Comparison of ENCODE assay signal across 13 cellular contexts in the genomic region with DNA sequence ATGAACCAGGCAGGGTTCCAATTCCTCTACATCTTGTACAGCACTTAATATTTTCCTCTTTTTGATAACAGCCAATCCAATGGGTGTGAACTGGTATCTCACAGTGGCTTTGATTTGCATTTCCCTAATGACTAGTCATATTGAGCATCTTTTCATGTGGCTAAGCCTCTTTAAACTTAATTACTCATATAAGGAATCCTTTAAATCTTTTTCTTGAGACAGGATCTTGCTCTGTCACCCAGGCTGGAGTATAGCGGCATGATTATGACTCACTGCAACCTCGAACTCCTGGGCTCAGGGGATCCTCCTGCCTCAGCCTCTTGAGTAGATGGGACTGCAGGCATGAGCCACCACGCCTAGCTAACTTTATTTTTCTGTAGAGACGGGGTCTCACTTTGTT. TPM values are rescaled to one million over a fixed set of nuclear protein-coding genes. Genes with fewer than 3 reads are reported as not detected.
A peak's percentile ranks its signal among the peaks of the same experiment; 100 is the strongest.
DNase-seq lines count a peak whose midpoint lies in the region; TF ChIP-seq lines count a peak whose summit lies in the region.
"Had no signal": no experiment of that assay in that cellular context is flagged by ENCODE, and none has a peak within 500 bp of the region (broad histone marks: within the 10 kb centered on the region; RNA-seq: fewer than 3 reads in every experiment).

No MANE protein-coding gene starts in this region.

- TF ChIP-seq CTCF in Calu3 (IDR thresholded peaks at IDR 0.05; ENCODE audit: unreplicated experiment), result no peak
- no peak for TF ChIP-seq CTCF in coronary artery (IDR thresholded peaks at IDR 0.05)

- H3K27ac Mint-ChIP-seq in Calu3 (ENCODE audit: unreplicated experiment), result no peak overlapping the region

- H3K27me3 Mint-ChIP-seq in Calu3 (ENCODE audit: unreplicated experiment), result no peaks in the 10 kb centered on the region

- H3K4me1 Mint-ChIP-seq in Calu3 (ENCODE audit: low read depth, unreplicated experiment), result no peaks in the 10 kb centered on the region

- BruUV-seq in Calu3 (replicated peaks; lab: Mats Ljungman, UMichigan), result TSS peak; percentile 14

- CTCF ChIA-PET in Calu3 (lab: Charles Lee), result no interaction called here

- peaks cover 43% of the 10 kb centered on the region for H3K36me3 Mint-ChIP-seq in Calu3 (ENCODE audit: insufficient read depth, unreplicated experiment)

- no peak overlapping the region for H3K27ac ChIP-seq in coronary artery
- H3K27ac ChIP-seq: pancreas, RWPE1, VCaP had no signal

- H3K4me3 Mint-ChIP-seq in Calu3 (ENCODE audit: low read depth, unreplicated experiment), result no peak overlapping the region

- intact Hi-C loops in Calu3 (cut with micrococcal nuclease; ENCODE audit: unreplicated experiment), result no loop called here

- DNase-seq in Calu3 (no peak), M059J (ENCODE audit: low read depth) (peak; percentile 44), amniotic epithelial cell (ENCODE audit: low read depth) (peak; percentile 37), coronary artery (ENCODE audit: low spot score) (no peak), AG08396 (ENCODE audit: low spot score) (no peak), ureter (ENCODE audit: low spot score) (no peak), anterior cingulate cortex (lab: John Stamatoyannopoulos, UW) (no peak)
- peak; percentile 9 to 27 for DNase-seq in stimulated activated CD4-positive, alpha-beta T cell treated with anti-CD3 and anti-CD28 coated beads, Interleukin-12 subunit alpha, Interleukin-12 subunit beta, amount 100 ng/mL, for 24 hours (ENCODE audit: low read depth in 2 of 2)
- DNase-seq: Caco-2, NCI-H2227 treated with DMSO at 0.1 percent for 48 hours, pancreas had no signal

- no peak overlapping the region for H3K4me3 ChIP-seq in coronary artery
- H3K4me3 ChIP-seq: pancreas had no signal

- no peaks in the 10 kb centered on the region for H3K9me3 Mint-ChIP-seq in Calu3 (ENCODE audit: low read depth, unreplicated experiment)

RNA-seq across cellular contexts. Expression of gene IGDCC4, which starts 38.2 kb away (rescaled TPM):
- total RNA-seq in Calu3 (2022) (0.17 and 0.64 TPM in 2 replicates), ureter (2.1 TPM)
- total RNA-seq in M059J (2014; rRNA removed; shearing (Covaris generic)), result 0.10 and 0.15 TPM in 2 replicates

RNA-seq across cellular contexts. Expression of gene DPP8, which starts 56.5 kb away (rescaled TPM):
- total RNA-seq in Calu3 (2022) (41.2 and 45.9 TPM in 2 replicates), ureter (52.5 TPM)
- total RNA-seq in M059J (2014; rRNA removed; shearing (Covaris generic)), result 16.4 and 29.2 TPM in 2 replicates

Comparison
In these comparisons a context has a peak if more than half of its experiments do, and no peak if none do; other contexts are left out.
1. DNase-seq: peak in M059J (single experiment), amniotic epithelial cell (single experiment) and stimulated activated CD4-positive, alpha-beta T cell treated with anti-CD3 and anti-CD28 coated beads, Interleukin-12 subunit alpha, Interleukin-12 subunit beta, amount 100 ng/mL, for 24 hours (2 of 2); none in Calu3 (single experiment), coronary artery (single experiment), AG08396 (single experiment), ureter (single experiment) and anterior cingulate cortex (0 of 58).